ENCODE assay signal across 1 cellular context in genomic region chr3:11544413-11545181, GRCh38.
TF ChIP-seq lines count a peak whose summit lies in the region.

No MANE protein-coding gene starts in this region.

TF ChIP-seq in H1, 55 proteins besides CTCF, POLR2A, EP300 and RAD21 (continued from another document):
- TF ChIP-seq SP2 (IDR thresholded peaks at IDR 0.05; ENCODE audit: low read length): no peak
- no peak for TF ChIP-seq CBX8 (IDR thresholded peaks at IDR 0.05; ENCODE audit: borderline replicate concordance, low read depth, low read length)
